Comparison of ENCODE assay signal across 15 cellular contexts in genomic region chr6:168403370-168404005, GRCh38. TPM values are rescaled to one million over a fixed set of nuclear protein-coding genes. Genes with fewer than 3 reads are reported as not detected.
A peak's percentile ranks its signal among the peaks of the same experiment; 100 is the strongest.
DNase-seq lines count a peak whose midpoint lies in the region; ATAC-seq and TF ChIP-seq lines count a peak whose summit lies in the region.
"Had no signal": no experiment of that assay in that cellular context is flagged by ENCODE, and none has a peak within 500 bp of the region (broad histone marks: within the 10 kb centered on the region; RNA-seq: fewer than 3 reads in every experiment).

No MANE protein-coding gene starts in this region.

- H3K36me3 Mint-ChIP-seq in natural killer cell: no peaks in the 10 kb centered on the region

- peaks cover 0 to 7% of the 10 kb centered on the region in 2 donors for H3K27me3 Mint-ChIP-seq in natural killer cell (ENCODE audit: low read depth in 2 of 2)

- H3K4me1 Mint-ChIP-seq in natural killer cell: no peaks in the 10 kb centered on the region

- peak; percentile 41 for DNase-seq in activated effector memory CD4-positive, alpha-beta T cell treated with anti-CD3 and anti-CD28 coated beads, Interleukin-2, amount 50 U/mL, for 16 hours
- DNase-seq in activated effector memory CD4-positive, alpha-beta T cell treated with Interleukin-2 at 50 U/mL for 16 hours: no peak
- DNase-seq in coronary artery (ENCODE audit: low spot score) (peak; percentile 47), sciatic nerve (ENCODE audit: low spot score) (peak; percentile 23), natural killer cell (no peak), NCI-H524 treated with DMSO at 0.1 percent for 48 hours (lab: John Stamatoyannopoulos, UW) (no peak)
- DNase-seq: AML-193, Calu3, DMS 273 treated with DMSO at 0.1 percent for 48 hours, IMR-90 had no signal

- H3K9me3 Mint-ChIP-seq in natural killer cell: no peaks in the 10 kb centered on the region

- intact Hi-C loops in sciatic nerve (cut with DNase I): no loop called here
- intact Hi-C loops in natural killer cell (cut with micrococcal nuclease): no loop called here

- H3K4me3 ChIP-seq in coronary artery: no peak overlapping the region
- H3K4me3 ChIP-seq: BLaER1 had no signal

- no peak overlapping the region for H3K27ac Mint-ChIP-seq in natural killer cell

- ATAC-seq in sciatic nerve (no peak), GM21447 (IDR thresholded peaks at IDR 0.05; ENCODE audit: unreplicated experiment) (no peak), natural killer cell (no peak)
- ATAC-seq: HCT116 had no signal

- no peak overlapping the region for H3K27ac ChIP-seq in coronary artery
- H3K27ac ChIP-seq: 22Rv1, BLaER1 had no signal

- H3K4me3 Mint-ChIP-seq in natural killer cell: no peak overlapping the region

- TF ChIP-seq CTCF in coronary artery (IDR thresholded peaks at IDR 0.05) (no peak), natural killer cell (IDR thresholded peaks at IDR 0.05) (no peak)

RNA-seq across cellular contexts. Expression of gene SMOC2, which starts 37.5 kb away (rescaled TPM):
- total RNA-seq in sciatic nerve (45.6 TPM), natural killer cell (not detected)
- total RNA-seq: Daoy, IMR-90 had no signal

Comparison
In these comparisons a context has a peak if more than half of its experiments do, and no peak if none do; other contexts are left out.
1. DNase-seq: peak in activated effector memory CD4-positive, alpha-beta T cell treated with anti-CD3 and anti-CD28 coated beads, Interleukin-2, amount 50 U/mL, for 16 hours (single experiment), coronary artery (single experiment) and sciatic nerve (single experiment); none in activated effector memory CD4-positive, alpha-beta T cell treated with Interleukin-2 at 50 U/mL for 16 hours (single experiment), natural killer cell (single experiment) and NCI-H524 treated with DMSO at 0.1 percent for 48 hours (single experiment).
2. RNA of gene SMOC2, which starts 37.5 kb away (total RNA-seq): 45.6 TPM in sciatic nerve (single experiment); not detected in natural killer cell; every median in the first group is over 10 times any median in the second.